ENCODE assay signal across 8 cellular contexts in genomic region chr5:6737043-6737941, GRCh38. TPM values are rescaled to one million over a fixed set of nuclear protein-coding genes. Genes with fewer than 3 reads are reported as not detected.
A peak's percentile ranks its signal among the peaks of the same experiment; 100 is the strongest.
DNase-seq lines count a peak whose midpoint lies in the region; ATAC-seq and TF ChIP-seq lines count a peak whose summit lies in the region.

No MANE protein-coding gene starts in this region.

- H3K27ac ChIP-seq in esophagus muscularis mucosa (replicated peaks in 1 of 4) = no peak overlapping the region

- TF ChIP-seq EP300 in esophagus muscularis mucosa (IDR thresholded peaks at IDR 0.05) = no peak

- peaks cover 10% of the 10 kb centered on the region for H3K36me3 Mint-ChIP-seq in mesothelial cell of epicardium

- H3K9me3 Mint-ChIP-seq in mesothelial cell of epicardium = no peaks in the 10 kb centered on the region

- TF ChIP-seq POLR2A in GM18526 (IDR thresholded peaks at IDR 0.05; ENCODE audit: extremely low read depth, insufficient read length) (peak; percentile 23), esophagus muscularis mucosa (IDR thresholded peaks at IDR 0.05; ENCODE audit: low read depth) (no peak)

- peak overlapping the region; percentile 19 for H3K27ac Mint-ChIP-seq in mesothelial cell of epicardium

- ATAC-seq in GM21529 (IDR thresholded peaks at IDR 0.05; ENCODE audit: unreplicated experiment) (peak; percentile 77), HG03521 (IDR thresholded peaks at IDR 0.05; ENCODE audit: unreplicated experiment) (peak; percentile 74)

- peaks cover 22% of the 10 kb centered on the region for H3K4me1 Mint-ChIP-seq in mesothelial cell of epicardium

- H3K27me3 Mint-ChIP-seq in mesothelial cell of epicardium (ENCODE audit: low read depth) = no peaks in the 10 kb centered on the region

- no peak overlapping the region for H3K4me3 ChIP-seq in esophagus muscularis mucosa

- H3K9me3 ChIP-seq in esophagus muscularis mucosa = no peaks in the 10 kb centered on the region

- peaks cover 22 to 47% (median 42%) of the 10 kb centered on the region in 4 donors for H3K36me3 ChIP-seq in esophagus muscularis mucosa

- WGBS in esophagus muscularis mucosa = 91% methylated on average over 24 of the region's 24 CpGs

- H3K27me3 ChIP-seq in esophagus muscularis mucosa = no peaks in the 10 kb centered on the region

- H3K4me1 ChIP-seq in esophagus muscularis mucosa = peaks cover 30 to 42% (median 35%) of the 10 kb centered on the region in 4 donors

- H3K4me3 Mint-ChIP-seq in mesothelial cell of epicardium = no peak overlapping the region

- TF ChIP-seq CTCF in mesothelial cell of epicardium (IDR thresholded peaks at IDR 0.05; ENCODE audit: unreplicated experiment) = no peak
- no peak for TF ChIP-seq CTCF in esophagus muscularis mucosa (IDR thresholded peaks at IDR 0.05)

- intact Hi-C loops in esophagus muscularis mucosa (cut with DNase I) = no loop called here

- no peak for DNase-seq in mesothelial cell of epicardium (ENCODE audit: low spot score in 2 of 2, unreplicated experiment in 2 of 2)
- DNase-seq in T1000 (lab: John Stamatoyannopoulos, UW) = no peak
- no peak for DNase-seq in NCI-H2029 treated with DMSO at 0.1 percent for 48 hours (lab: John Stamatoyannopoulos, UW)
- no peak for DNase-seq in ureter (ENCODE audit: low spot score)
- no peak for DNase-seq in esophagus muscularis mucosa (ENCODE audit: extremely low spot score)

RNA-seq across cellular contexts. Expression of gene TENT4A, which starts 24.1 kb away (rescaled TPM):
- total RNA-seq in mesothelial cell of epicardium (38.0 to 46.3 TPM (median 45.7 TPM) in 3 replicates), ureter (28.9 TPM), esophagus muscularis mucosa (10 to 100 TPM; 17.0 to 21.9 (median 20.1) TPM)
